In genomic region chr12:51749986-51750317, GRCh38 we compare ENCODE assay signal across 24 cellular contexts.
"Had no signal": no experiment of that assay in that cellular context is flagged by ENCODE, and none has a peak within 500 bp of the region (broad histone marks: within the 10 kb centered on the region; RNA-seq: fewer than 3 reads in every experiment).

No MANE protein-coding gene starts in this region.

- H3K27ac ChIP-seq: SJSA1, SK-N-MC had no signal

- DNase-seq: IMR-90, Karpas-422, KG1, MG63, NCI-H1092, NCI-H1105 treated with DMSO at 0.1 percent for 48 hours, NCI-H1417 treated with DMSO at 0.1 percent for 48 hours, NCI-H146, NCI-H1694 treated with DMSO at 0.1 percent for 48 hours, NCI-H1930, NCI-H2081, NCI-H2107, NCI-H226, NCI-H446, NCI-H510A, NCI-H524 treated with DMSO at 0.1 percent for 48 hours, NCI-H69, NCI-H774, Right ventricle myocardium superior, RPMI8226, SIG-M5 had no signal

- FAIRE-seq: RCC 7860 had no signal
